ENCODE assay signal across 11 cellular contexts in genomic region chr7:156764766-156765165, GRCh38.
DNase-seq lines count a peak whose midpoint lies in the region; ATAC-seq lines count a peak whose summit lies in the region.
"Had no signal": no experiment of that assay in that cellular context is flagged by ENCODE, and none has a peak within 500 bp of the region (broad histone marks: within the 10 kb centered on the region; RNA-seq: fewer than 3 reads in every experiment).

No MANE protein-coding gene starts in this region.

- no peak for ATAC-seq in activated CD4-positive, alpha-beta T cell treated with anti-CD3 and anti-CD28 coated beads for 36 hours
- peak; percentile 52 to 67 for ATAC-seq in naive B cell (ENCODE audit: low read depth in 2 of 2)
- no peak for ATAC-seq in naive thymus-derived CD8-positive, alpha-beta T cell
- ATAC-seq: CD8-positive, alpha-beta T cell had no signal

- peaks cover 28% of the 10 kb centered on the region for H3K36me3 Mint-ChIP-seq in activated CD4-positive, alpha-beta T cell treated with anti-CD3 and anti-CD28 coated beads for 36 hours (ENCODE audit: low read depth)
- peaks cover 17% of the 10 kb centered on the region for H3K36me3 Mint-ChIP-seq in activated CD4-positive, alpha-beta T cell treated with anti-CD3 and anti-CD28 coated beads, Interleukin-2, amount 10 ng/mL, durations not matched to agents 7 days and 5 days (ENCODE audit: low read depth)
- H3K36me3 Mint-ChIP-seq in naive B cell, result peaks cover 28 to 39% of the 10 kb centered on the region in 2 donors
- H3K36me3 Mint-ChIP-seq in naive thymus-derived CD8-positive, alpha-beta T cell, result peaks cover 22 to 48% (median 25%) of the 10 kb centered on the region in 3 donors

- in situ Hi-C loops in KBM-7 (cut with MboI; ENCODE audit: low pct_unique_long_range_greater_than_20kb, low sequenced_read_pairs), result no loop called here

- DNase-seq in activated CD4-positive, alpha-beta T cell treated with anti-CD3 and anti-CD28 coated beads for 36 hours, result no peak
- no peak for DNase-seq in activated CD4-positive, alpha-beta T cell treated with anti-CD3 and anti-CD28 coated beads, Interleukin-2, amount 10 ng/mL, durations not matched to agents 7 days and 5 days
- DNase-seq in KBM-7 (peak; percentile 19), NAMALWA (ENCODE audit: low spot score) (peak; percentile 23), naive B cell (no peak)
- no peak for DNase-seq in stimulated activated CD4-positive, alpha-beta T cell treated with anti-CD3 and anti-CD28 coated beads, Interleukin-1b, Interleukin-23, amount 100 ng/mL, for 48 hours
- no peak for DNase-seq in naive thymus-derived CD8-positive, alpha-beta T cell
- no peak for DNase-seq in stimulated activated CD4-positive, alpha-beta T cell treated with anti-CD3 and anti-CD28 coated beads, Interleukin-2, amount 100 ng/mL, for 24 hours
- DNase-seq: CD8-positive, alpha-beta T cell had no signal

- H3K27me3 Mint-ChIP-seq in activated CD4-positive, alpha-beta T cell treated with anti-CD3 and anti-CD28 coated beads for 36 hours, result no peaks in the 10 kb centered on the region
- no peaks in the 10 kb centered on the region for H3K27me3 Mint-ChIP-seq in activated CD4-positive, alpha-beta T cell treated with anti-CD3 and anti-CD28 coated beads, Interleukin-2, amount 10 ng/mL, durations not matched to agents 7 days and 5 days
- no peaks in the 10 kb centered on the region for H3K27me3 Mint-ChIP-seq in naive B cell
- no peaks in the 10 kb centered on the region for H3K27me3 Mint-ChIP-seq in naive thymus-derived CD8-positive, alpha-beta T cell
- H3K27me3 Mint-ChIP-seq: B cell had no signal

- H3K4me3 Mint-ChIP-seq in activated CD4-positive, alpha-beta T cell treated with anti-CD3 and anti-CD28 coated beads for 36 hours, result no peak overlapping the region
- H3K4me3 Mint-ChIP-seq in activated CD4-positive, alpha-beta T cell treated with anti-CD3 and anti-CD28 coated beads, Interleukin-2, amount 10 ng/mL, durations not matched to agents 7 days and 5 days, result no peak overlapping the region
- H3K4me3 Mint-ChIP-seq in naive B cell, result no peak overlapping the region
- H3K4me3 Mint-ChIP-seq in naive thymus-derived CD8-positive, alpha-beta T cell, result no peak overlapping the region
- H3K4me3 Mint-ChIP-seq: B cell; CD8-positive, alpha-beta T cell; GM23338 had no signal

- peak overlapping the region; percentile 25 for H3K27ac Mint-ChIP-seq in activated CD4-positive, alpha-beta T cell treated with anti-CD3 and anti-CD28 coated beads for 36 hours
- no peak overlapping the region for H3K27ac Mint-ChIP-seq in activated CD4-positive, alpha-beta T cell treated with anti-CD3 and anti-CD28 coated beads, Interleukin-2, amount 10 ng/mL, durations not matched to agents 7 days and 5 days
- no peak overlapping the region for H3K27ac Mint-ChIP-seq in naive B cell
- peak overlapping the region in 1 of 10 donors; percentile 52 for H3K27ac Mint-ChIP-seq in naive thymus-derived CD8-positive, alpha-beta T cell
- H3K27ac Mint-ChIP-seq: B cell; CD8-positive, alpha-beta T cell; GM23338 had no signal

- POLR2A ChIA-PET in activated CD4-positive, alpha-beta T cell treated with anti-CD3 and anti-CD28 coated beads for 36 hours (lab: Charles Lee), result no interaction called here
- POLR2A ChIA-PET in activated CD4-positive, alpha-beta T cell treated with anti-CD3 and anti-CD28 coated beads, Interleukin-2, amount 10 ng/mL, durations not matched to agents 7 days and 5 days (lab: Charles Lee), result no interaction called here
- POLR2A ChIA-PET in naive thymus-derived CD8-positive, alpha-beta T cell (lab: Charles Lee), result no interaction called here

- intact Hi-C loops in activated CD4-positive, alpha-beta T cell treated with anti-CD3 and anti-CD28 coated beads for 36 hours (cut with DNase I, micrococcal nuclease), result no loop called here

- H3K9me3 Mint-ChIP-seq in activated CD4-positive, alpha-beta T cell treated with anti-CD3 and anti-CD28 coated beads for 36 hours (ENCODE audit: low read depth), result peaks cover 7% of the 10 kb centered on the region
- peaks cover 11% of the 10 kb centered on the region for H3K9me3 Mint-ChIP-seq in activated CD4-positive, alpha-beta T cell treated with anti-CD3 and anti-CD28 coated beads, Interleukin-2, amount 10 ng/mL, durations not matched to agents 7 days and 5 days
- H3K9me3 Mint-ChIP-seq in naive B cell, result peaks cover under 1 to 7% (median 4%) of the 10 kb centered on the region in 7 donors
- H3K9me3 Mint-ChIP-seq in naive thymus-derived CD8-positive, alpha-beta T cell, result peaks cover 0 to 10% (median 5%) of the 10 kb centered on the region in 9 donors

- H3K4me1 Mint-ChIP-seq in activated CD4-positive, alpha-beta T cell treated with anti-CD3 and anti-CD28 coated beads for 36 hours, result peaks cover 18% of the 10 kb centered on the region
- peaks cover 7% of the 10 kb centered on the region for H3K4me1 Mint-ChIP-seq in activated CD4-positive, alpha-beta T cell treated with anti-CD3 and anti-CD28 coated beads, Interleukin-2, amount 10 ng/mL, durations not matched to agents 7 days and 5 days
- H3K4me1 Mint-ChIP-seq in naive B cell, result peaks cover 14 to 18% (median 15%) of the 10 kb centered on the region in 3 donors
- peaks cover 2 to 19% (median 7%) of the 10 kb centered on the region in 4 donors for H3K4me1 Mint-ChIP-seq in naive thymus-derived CD8-positive, alpha-beta T cell

- CTCF ChIA-PET in activated CD4-positive, alpha-beta T cell treated with anti-CD3 and anti-CD28 coated beads for 36 hours (lab: Charles Lee), result no interaction called here
- CTCF ChIA-PET in activated CD4-positive, alpha-beta T cell treated with anti-CD3 and anti-CD28 coated beads, Interleukin-2, amount 10 ng/mL, durations not matched to agents 7 days and 5 days (lab: Charles Lee), result no interaction called here

Comparison
In these comparisons a context has a peak if more than half of its experiments do, and no peak if none do; other contexts are left out.
1. ATAC-seq: peak in naive B cell (2 of 2); none in activated CD4-positive, alpha-beta T cell treated with anti-CD3 and anti-CD28 coated beads for 36 hours (single experiment) and naive thymus-derived CD8-positive, alpha-beta T cell (0 of 2).
2. DNase-seq: peak in KBM-7 (single experiment) and NAMALWA (single experiment); none in activated CD4-positive, alpha-beta T cell treated with anti-CD3 and anti-CD28 coated beads for 36 hours (single experiment), activated CD4-positive, alpha-beta T cell treated with anti-CD3 and anti-CD28 coated beads, Interleukin-2, amount 10 ng/mL, durations not matched to agents 7 days and 5 days (single experiment), naive B cell (single experiment), stimulated activated CD4-positive, alpha-beta T cell treated with anti-CD3 and anti-CD28 coated beads, Interleukin-1b, Interleukin-23, amount 100 ng/mL, for 48 hours (single experiment), naive thymus-derived CD8-positive, alpha-beta T cell (0 of 10) and stimulated activated CD4-positive, alpha-beta T cell treated with anti-CD3 and anti-CD28 coated beads, Interleukin-2, amount 100 ng/mL, for 24 hours (0 of 2).